In genomic region chrX:39741904-39742303, GRCh38 we compare ENCODE assay signal across 29 cellular contexts.
"Had no signal": no experiment of that assay in that cellular context is flagged by ENCODE, and none has a peak within 500 bp of the region (broad histone marks: within the 10 kb centered on the region; RNA-seq: fewer than 3 reads in every experiment).

No MANE protein-coding gene starts in this region.

- DNase-seq: stimulated activated CD4-positive, alpha-beta T cell treated with anti-CD3 and anti-CD28 coated beads, Interleukin-2, amount 100 ng/mL, for 48 hours; stimulated activated CD4-positive, alpha-beta T cell treated with anti-CD3 and anti-CD28 coated beads, Interleukin-4, amount 100 ng/mL, for 1 hour; stimulated activated CD4-positive, alpha-beta T cell treated with anti-CD3 and anti-CD28 coated beads, Interleukin-4, amount 100 ng/mL, for 24 hours; stimulated activated CD4-positive, alpha-beta T cell treated with anti-CD3 and anti-CD28 coated beads, Interleukin-4, amount 100 ng/mL, for 4 hours; stimulated activated CD8-positive, alpha-beta memory T cell treated with anti-CD3 and anti-CD28 coated beads, Interleukin-4, amount 100 ng/mL, for 48 hours; stimulated activated naive B cell treated with anti-CD40 and anti-IgM and Interleukin-4, amounts not matched to agents 10 μg/mL and 1 μg/mL and 100 μg/mL, for 72 hours; stimulated activated naive CD4-positive, alpha-beta T cell; stimulated activated naive CD4-positive, alpha-beta T cell treated with Interleukin-2 at 50 U/mL for 16 hours; stimulated activated naive CD8-positive, alpha-beta T cell treated with anti-CD3 and anti-CD28 coated beads, Interleukin-15, amount 100 ng/mL, for 72 hours; stimulated activated naive CD8-positive, alpha-beta T cell treated with anti-CD3 and anti-CD28 coated beads, Interleukin-15, Interleukin-2, amounts not matched to agents 100 U/mL and 50 U/mL, for 24 hours; stomach; substantia nigra; testis; thyroid gland; tibial artery; transverse colon; trophoblast cell; upper lobe of left lung; upper lobe of right lung; uterus had no signal

- H3K36me3 Mint-ChIP-seq: stimulated activated effector memory CD8-positive, alpha-beta T cell treated with anti-CD3 and anti-CD28 coated beads, Interleukin-12 subunit alpha, Interleukin-12 subunit beta, amount 100 ng/mL, for 72 hours; stimulated activated memory B cell treated with anti-CD40 and anti-IgM and Interleukin-4, amounts not matched to agents 10 μg/mL and 1 μg/mL and 100 μg/mL, for 72 hours; stimulated activated naive B cell treated with anti-CD40 and anti-IgM and Interleukin-4, amounts not matched to agents 10 μg/mL and 1 μg/mL and 100 μg/mL, for 72 hours; type B pancreatic cell had no signal

- H3K27ac Mint-ChIP-seq: stimulated activated effector memory CD8-positive, alpha-beta T cell treated with anti-CD3 and anti-CD28 coated beads, Interleukin-12 subunit alpha, Interleukin-12 subunit beta, amount 100 ng/mL, for 72 hours; stimulated activated memory B cell treated with anti-CD40 and anti-IgM and Interleukin-4, amounts not matched to agents 10 μg/mL and 1 μg/mL and 100 μg/mL, for 72 hours; stimulated activated naive B cell treated with anti-CD40 and anti-IgM and Interleukin-4, amounts not matched to agents 10 μg/mL and 1 μg/mL and 100 μg/mL, for 72 hours; stimulated activated naive CD8-positive, alpha-beta T cell treated with anti-CD3 and anti-CD28 coated beads, Interleukin-15, amount 100 ng/mL, for 72 hours; stimulated activated naive CD8-positive, alpha-beta T cell treated with anti-CD3 and anti-CD28 coated beads, Interleukin-15, Interleukin-2, amounts not matched to agents 100 ng/mL and 50 ng/mL, for 24 hours; type B pancreatic cell had no signal

- H3K4me1 Mint-ChIP-seq: stimulated activated effector memory CD8-positive, alpha-beta T cell treated with anti-CD3 and anti-CD28 coated beads, Interleukin-12 subunit alpha, Interleukin-12 subunit beta, amount 100 ng/mL, for 72 hours; stimulated activated memory B cell treated with anti-CD40 and anti-IgM and Interleukin-4, amounts not matched to agents 10 μg/mL and 1 μg/mL and 100 μg/mL, for 72 hours; stimulated activated naive CD8-positive, alpha-beta T cell treated with anti-CD3 and anti-CD28 coated beads, Interleukin-15, amount 100 ng/mL, for 72 hours had no signal

- H3K4me1 ChIP-seq: stomach, suprapubic skin, testis, tibial nerve, transverse colon, upper lobe of left lung, upper lobe of right lung, uterus, vagina had no signal

- H3K4me3 ChIP-seq: stomach, suprapubic skin, testis, thoracic aorta, thyroid gland, tibial artery, tibial nerve, transverse colon, upper lobe of left lung, upper lobe of right lung, uterus, vagina had no signal

- H3K9me3 ChIP-seq: suprapubic skin, testis, thoracic aorta, thyroid gland, tibial artery, tibial nerve, transverse colon, upper lobe of left lung, upper lobe of right lung, uterus, vagina had no signal

- ATAC-seq: stimulated activated effector memory CD8-positive, alpha-beta T cell treated with anti-CD3 and anti-CD28 coated beads, Interleukin-12 subunit alpha, Interleukin-12 subunit beta, amount 100 ng/mL, for 72 hours; stimulated activated memory B cell treated with anti-CD40 and anti-IgM and Interleukin-4, amounts not matched to agents 10 μg/mL and 1 μg/mL and 100 μg/mL, for 72 hours; stimulated activated naive B cell treated with anti-CD40 and anti-IgM and Interleukin-4, amounts not matched to agents 10 μg/mL and 1 μg/mL and 100 μg/mL, for 72 hours; stimulated activated naive CD8-positive, alpha-beta T cell treated with anti-CD3 and anti-CD28 coated beads, Interleukin-15, amount 100 ng/mL, for 72 hours; stimulated activated naive CD8-positive, alpha-beta T cell treated with anti-CD3 and anti-CD28 coated beads, Interleukin-15, Interleukin-2, amounts not matched to agents 100 U/mL and 50 U/mL, for 24 hours; upper lobe of right lung had no signal

- H3K4me3 Mint-ChIP-seq: stimulated activated effector memory CD8-positive, alpha-beta T cell treated with anti-CD3 and anti-CD28 coated beads, Interleukin-12 subunit alpha, Interleukin-12 subunit beta, amount 100 ng/mL, for 72 hours; stimulated activated memory B cell treated with anti-CD40 and anti-IgM and Interleukin-4, amounts not matched to agents 10 μg/mL and 1 μg/mL and 100 μg/mL, for 72 hours; stimulated activated naive B cell treated with anti-CD40 and anti-IgM and Interleukin-4, amounts not matched to agents 10 μg/mL and 1 μg/mL and 100 μg/mL, for 72 hours; stimulated activated naive CD8-positive, alpha-beta T cell treated with anti-CD3 and anti-CD28 coated beads, Interleukin-15, amount 100 ng/mL, for 72 hours; stimulated activated naive CD8-positive, alpha-beta T cell treated with anti-CD3 and anti-CD28 coated beads, Interleukin-15, Interleukin-2, amounts not matched to agents 100 ng/mL and 50 ng/mL, for 24 hours; type B pancreatic cell had no signal

- FAIRE-seq: urothelium cell line had no signal

- H3K27ac ChIP-seq: stomach, suprapubic skin, testis, thoracic aorta, thyroid gland, tibial artery, tibial nerve, transverse colon, upper lobe of left lung, upper lobe of right lung, uterus, vagina had no signal

- H3K27me3 Mint-ChIP-seq: stimulated activated memory B cell treated with anti-CD40 and anti-IgM and Interleukin-4, amounts not matched to agents 10 μg/mL and 1 μg/mL and 100 μg/mL, for 72 hours; stimulated activated naive CD8-positive, alpha-beta T cell treated with anti-CD3 and anti-CD28 coated beads, Interleukin-15, amount 100 ng/mL, for 72 hours; stimulated activated naive CD8-positive, alpha-beta T cell treated with anti-CD3 and anti-CD28 coated beads, Interleukin-15, Interleukin-2, amounts not matched to agents 100 ng/mL and 50 ng/mL, for 24 hours; type B pancreatic cell had no signal

- H3K27me3 ChIP-seq: suprapubic skin, testis, thyroid gland, tibial artery, tibial nerve, transverse colon, upper lobe of left lung, upper lobe of right lung, uterus, vagina had no signal

- H3K9me3 Mint-ChIP-seq: stimulated activated effector memory CD8-positive, alpha-beta T cell treated with anti-CD3 and anti-CD28 coated beads, Interleukin-12 subunit alpha, Interleukin-12 subunit beta, amount 100 ng/mL, for 72 hours; stimulated activated memory B cell treated with anti-CD40 and anti-IgM and Interleukin-4, amounts not matched to agents 10 μg/mL and 1 μg/mL and 100 μg/mL, for 72 hours; stimulated activated naive B cell treated with anti-CD40 and anti-IgM and Interleukin-4, amounts not matched to agents 10 μg/mL and 1 μg/mL and 100 μg/mL, for 72 hours; stimulated activated naive CD8-positive, alpha-beta T cell treated with anti-CD3 and anti-CD28 coated beads, Interleukin-15, amount 100 ng/mL, for 72 hours; stimulated activated naive CD8-positive, alpha-beta T cell treated with anti-CD3 and anti-CD28 coated beads, Interleukin-15, Interleukin-2, amounts not matched to agents 100 ng/mL and 50 ng/mL, for 24 hours; type B pancreatic cell had no signal

- H3K36me3 ChIP-seq: stomach, suprapubic skin, thoracic aorta, thyroid gland, tibial artery, tibial nerve, transverse colon, upper lobe of left lung, upper lobe of right lung, uterus, vagina had no signal
